ENCODE assay signal across 10 cellular contexts in genomic region chr1:70745199-70745598, GRCh38.
A peak's percentile ranks its signal among the peaks of the same experiment; 100 is the strongest.
DNase-seq lines count a peak whose midpoint lies in the region; TF ChIP-seq lines count a peak whose summit lies in the region.
"Had no signal": no experiment of that assay in that cellular context is flagged by ENCODE, and none has a peak within 500 bp of the region (broad histone marks: within the 10 kb centered on the region; RNA-seq: fewer than 3 reads in every experiment).

No MANE protein-coding gene starts in this region.

- H3K4me3 ChIP-seq in choroid plexus epithelial cell (ENCODE audit: low read depth, low read length): no peak overlapping the region
- H3K4me3 ChIP-seq: BLaER1 had no signal

- DNase-seq in NCI-H748 (lab: John Stamatoyannopoulos, UW; ENCODE audit: unreplicated experiment): peak; percentile 10
- DNase-seq in NCI-H748 treated with DMSO at 0.1 percent for 48 hours (lab: John Stamatoyannopoulos, UW): no peak
- peak; percentile 3 for DNase-seq in choroid plexus epithelial cell (ENCODE audit: low read depth)
- peak; percentile 6 for DNase-seq in renal cortical epithelial cell (ENCODE audit: low read depth)
- DNase-seq in hepatic stellate cell (ENCODE audit: low spot score): no peak
- no peak for DNase-seq in activated gamma-delta T cell (lab: John Stamatoyannopoulos, UW)
- DNase-seq in stimulated activated CD8-positive, alpha-beta memory T cell treated with anti-CD3 and anti-CD28 coated beads, Interleukin-4, amount 100 ng/mL, for 48 hours: no peak
- DNase-seq: activated naive CD8-positive, alpha-beta T cell treated with anti-CD3 and anti-CD28 coated beads, Interleukin-2, amount 50 U/mL, for 24 hours had no signal

- TF ChIP-seq CTCF in LNCAP (IDR thresholded peaks at IDR 0.05): peak; percentile 42; the same call in 1 of the 2 replicates
- TF ChIP-seq CTCF in choroid plexus epithelial cell (conservative IDR thresholded peaks at IDR 0.05; ENCODE audit: low read depth, low read length): peak; percentile 36

Comparison
In these comparisons a context has a peak if more than half of its experiments do, and no peak if none do; other contexts are left out.
1. DNase-seq: peak in NCI-H748 (single experiment), choroid plexus epithelial cell (single experiment) and renal cortical epithelial cell (single experiment); none in NCI-H748 treated with DMSO at 0.1 percent for 48 hours (single experiment), hepatic stellate cell (single experiment), activated gamma-delta T cell (single experiment) and stimulated activated CD8-positive, alpha-beta memory T cell treated with anti-CD3 and anti-CD28 coated beads, Interleukin-4, amount 100 ng/mL, for 48 hours (single experiment).